23 cellular contexts compared by ENCODE assay signal in the genomic region with DNA sequence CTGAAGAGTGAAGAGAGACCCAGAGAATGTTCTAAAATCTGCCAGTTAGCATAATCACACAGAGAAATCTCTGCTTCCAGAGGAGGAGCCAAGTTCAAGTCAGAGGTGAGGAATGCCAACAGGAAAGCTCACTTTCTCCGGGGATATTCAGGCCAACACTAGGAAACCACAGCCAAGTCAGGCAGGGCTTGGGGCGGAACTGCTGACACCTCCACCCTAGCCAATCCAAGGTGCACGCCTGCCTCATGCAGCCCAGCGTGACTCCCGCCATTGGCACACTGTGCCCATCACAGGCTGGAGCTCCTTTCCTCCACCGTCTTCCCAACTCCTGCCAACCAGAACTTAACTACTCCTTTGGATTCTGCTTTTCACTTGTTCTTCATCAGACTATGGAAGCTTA.
"Had no signal": no experiment of that assay in that cellular context is flagged by ENCODE, and none has a peak within 500 bp of the region (broad histone marks: within the 10 kb centered on the region; RNA-seq: fewer than 3 reads in every experiment).

No MANE protein-coding gene starts in this region.

- H3K4me3 Mint-ChIP-seq: naive thymus-derived CD4-positive, alpha-beta T cell; nephron progenitor cell had no signal

- ATAC-seq: left lobe of liver; naive thymus-derived CD4-positive, alpha-beta T cell; psoas muscle; sciatic nerve had no signal

- DNase-seq: colonic mucosa; dermis blood vessel endothelial cell; erythroblast; foreskin melanocyte; head of caudate nucleus; kidney glomerular epithelial cell; mammary epithelial cell; naive thymus-derived CD4-positive, alpha-beta T cell; nephron progenitor cell; psoas muscle; retina; spleen; stimulated activated CD4-positive, alpha-beta T cell treated with anti-CD3 and anti-CD28 coated beads, Interleukin-15, amount 100 ng/mL, for 24 hours; stimulated activated CD4-positive, alpha-beta T cell treated with anti-CD3 and anti-CD28 coated beads, Interleukin-1b, Interleukin-23, amount 100 ng/mL, for 48 hours; stimulated activated naive CD4-positive, alpha-beta T cell; stomach; substantia nigra; transverse colon had no signal

- H3K4me1 Mint-ChIP-seq: naive thymus-derived CD4-positive, alpha-beta T cell had no signal

- H3K4me2 ChIP-seq: hepatocyte had no signal

- H3K36me3 ChIP-seq: colonic mucosa, neutrophil, spleen, stomach, thoracic aorta, transverse colon had no signal

- H3K9me3 ChIP-seq: colonic mucosa, neutrophil, psoas muscle, spleen, stomach, thoracic aorta, transverse colon had no signal

- H3K4me1 ChIP-seq: colonic mucosa, psoas muscle, spleen, transverse colon had no signal

- H3K4me3 ChIP-seq: colonic mucosa, hepatocyte, psoas muscle, spleen, stomach, thoracic aorta, transverse colon had no signal

- H3K36me3 Mint-ChIP-seq: naive thymus-derived CD4-positive, alpha-beta T cell had no signal

- H3K27ac Mint-ChIP-seq: naive thymus-derived CD4-positive, alpha-beta T cell; nephron progenitor cell had no signal

- H3K27ac ChIP-seq: colonic mucosa, hepatocyte, neutrophil, psoas muscle, spleen, stomach, thoracic aorta, transverse colon had no signal

- H2AFZ ChIP-seq: hepatocyte had no signal

- H3K27me3 ChIP-seq: colonic mucosa, hepatocyte, neutrophil, spleen, stomach, transverse colon had no signal
